ENCODE assay signal across 8 cellular contexts in the genomic region with DNA sequence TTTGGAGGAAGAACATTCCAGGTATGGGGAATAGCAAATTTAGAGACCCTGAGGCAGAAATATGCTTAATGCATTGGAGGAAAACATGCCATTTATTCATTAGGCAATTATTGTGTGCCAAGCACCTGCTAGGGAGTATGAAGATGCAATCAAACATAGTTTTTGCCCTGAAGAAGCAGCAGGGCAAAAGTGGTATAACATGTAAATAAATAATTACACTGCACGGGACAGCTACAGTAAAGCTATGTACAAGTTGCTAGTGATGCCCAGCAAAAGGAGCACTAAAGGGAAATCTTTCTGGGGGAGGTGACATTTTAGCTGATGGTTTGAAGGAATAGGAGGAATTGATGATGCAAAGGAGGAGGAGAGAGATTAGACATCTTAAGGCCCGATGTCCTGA. TPM values are rescaled to one million over a fixed set of nuclear protein-coding genes. Genes with fewer than 3 reads are reported as not detected.
A peak's percentile ranks its signal among the peaks of the same experiment; 100 is the strongest.
DNase-seq lines count a peak whose midpoint lies in the region; ATAC-seq and TF ChIP-seq lines count a peak whose summit lies in the region.

No MANE protein-coding gene starts in this region.

- no peak for ATAC-seq in activated T-cell treated with anti-CD3 and anti-CD28 coated beads, Interleukin-2, amount 50 U/mL, for 72 hours (replicated peaks in 1 of 2)
- no peak for ATAC-seq in HG02852 (IDR thresholded peaks at IDR 0.05; ENCODE audit: unreplicated experiment)

- WGBS in transverse colon (ENCODE audit: low coverage in 1 of 2), 2 donors, result 10 to 30% methylated on average over 2 of the region's 2 CpGs

- in situ Hi-C loops in transverse colon (cut with MboI; ENCODE audit: low pct_ligation_motif_present in 1 of 4, low pct_unique_long_range_greater_than_20kb in 1 of 4, low sequenced_read_pairs in 3 of 4), result no loop called here

- H3K27me3 ChIP-seq in layer of hippocampus (ENCODE audit: control insufficient read depth, insufficient read depth, low read length), result no peaks in the 10 kb centered on the region
- H3K27me3 ChIP-seq in transverse colon, result no peaks in the 10 kb centered on the region

- TF ChIP-seq CTCF in transverse colon (IDR thresholded peaks at IDR 0.05), result no peak

- no peak for DNase-seq in activated T-cell treated with anti-CD3 and anti-CD28 coated beads, Interleukin-2, amount 50 U/mL, for 72 hours
- DNase-seq in activated T-cell treated with anti-CD3 and anti-CD28 coated beads for 4 hours (no peak), transverse colon (no peak), cerebellar cortex (ENCODE audit: low spot score) (no peak), anterior cingulate cortex (lab: John Stamatoyannopoulos, UW) (no peak)
- DNase-seq in activated T-helper 2 cell treated with anti-CD3 and anti-CD28 coated beads, Interferon-gamma antibody, Interleukin-2, Interleukin-4, amounts not matched to agents 10 μg/mL and 5 μg/mL and 100 μg/mL, durations not matched to agents 14 hours and 24 hours and 36 hours (ENCODE audit: low spot score), result no peak

- H3K36me3 ChIP-seq in transverse colon, result no peaks in the 10 kb centered on the region

- peak overlapping the region; percentile 95 for H3K27ac Mint-ChIP-seq in activated T-cell treated with anti-CD3 and anti-CD28 coated beads, Interleukin-2, amount 50 U/mL, for 72 hours
- H3K27ac Mint-ChIP-seq in activated T-helper 2 cell treated with anti-CD3 and anti-CD28 coated beads, Interferon-gamma antibody, Interleukin-2, Interleukin-4, amounts not matched to agents 10 μg/mL and 5 μg/mL and 100 μg/mL, durations not matched to agents 14 hours and 24 hours and 36 hours, result peak overlapping the region; percentile 89

- H3K27ac ChIP-seq in layer of hippocampus (ENCODE audit: low read depth, low read length), result peak overlapping the region; percentile 12
- H3K27ac ChIP-seq in transverse colon, result peak overlapping the region; percentile 81 to 87 (median 84)

- no peaks in the 10 kb centered on the region for H3K9me3 Mint-ChIP-seq in activated T-cell treated with anti-CD3 and anti-CD28 coated beads, Interleukin-2, amount 50 U/mL, for 72 hours
- no peaks in the 10 kb centered on the region for H3K9me3 Mint-ChIP-seq in activated T-helper 2 cell treated with anti-CD3 and anti-CD28 coated beads, Interferon-gamma antibody, Interleukin-2, Interleukin-4, amounts not matched to agents 10 μg/mL and 5 μg/mL and 100 μg/mL, durations not matched to agents 14 hours and 24 hours and 36 hours

- H3K27me3 Mint-ChIP-seq in activated T-cell treated with anti-CD3 and anti-CD28 coated beads, Interleukin-2, amount 50 U/mL, for 72 hours (ENCODE audit: low read depth), result no peaks in the 10 kb centered on the region
- H3K27me3 Mint-ChIP-seq in activated T-helper 2 cell treated with anti-CD3 and anti-CD28 coated beads, Interferon-gamma antibody, Interleukin-2, Interleukin-4, amounts not matched to agents 10 μg/mL and 5 μg/mL and 100 μg/mL, durations not matched to agents 14 hours and 24 hours and 36 hours (ENCODE audit: low read depth), result no peaks in the 10 kb centered on the region

- H3K36me3 Mint-ChIP-seq in activated T-cell treated with anti-CD3 and anti-CD28 coated beads, Interleukin-2, amount 50 U/mL, for 72 hours (ENCODE audit: insufficient read depth in 2 of 2), result peaks cover 0 to 2% of the 10 kb centered on the region in 2 donors
- H3K36me3 Mint-ChIP-seq in activated T-helper 2 cell treated with anti-CD3 and anti-CD28 coated beads, Interferon-gamma antibody, Interleukin-2, Interleukin-4, amounts not matched to agents 10 μg/mL and 5 μg/mL and 100 μg/mL, durations not matched to agents 14 hours and 24 hours and 36 hours (ENCODE audit: low read depth), result peaks cover 3% of the 10 kb centered on the region

- no peak for TF ChIP-seq POLR2A in transverse colon (IDR thresholded peaks at IDR 0.05)

- intact Hi-C loops in activated T-helper 2 cell treated with anti-CD3 and anti-CD28 coated beads, Interferon-gamma antibody, Interleukin-2, Interleukin-4, amounts not matched to agents 10 μg/mL and 5 μg/mL and 100 μg/mL, durations not matched to agents 14 hours and 24 hours and 36 hours (cut with micrococcal nuclease), result no loop called here
- intact Hi-C loops in transverse colon (cut with DNase I; ENCODE audit: low total_unique reads), result no loop called here

- no peak for TF ChIP-seq EP300 in transverse colon (IDR thresholded peaks at IDR 0.05; ENCODE audit: low read depth)

- peak overlapping the region in 3 of 4 donors; percentile 65 to 77 (median 74) for H3K4me3 ChIP-seq in transverse colon

- peaks cover 49% of the 10 kb centered on the region for H3K4me1 Mint-ChIP-seq in activated T-cell treated with anti-CD3 and anti-CD28 coated beads, Interleukin-2, amount 50 U/mL, for 72 hours (ENCODE audit: low read depth)
- peaks cover 38% of the 10 kb centered on the region for H3K4me1 Mint-ChIP-seq in activated T-helper 2 cell treated with anti-CD3 and anti-CD28 coated beads, Interferon-gamma antibody, Interleukin-2, Interleukin-4, amounts not matched to agents 10 μg/mL and 5 μg/mL and 100 μg/mL, durations not matched to agents 14 hours and 24 hours and 36 hours (ENCODE audit: low read depth)

- peak overlapping the region; percentile 96 to 100 for H3K4me3 Mint-ChIP-seq in activated T-cell treated with anti-CD3 and anti-CD28 coated beads, Interleukin-2, amount 50 U/mL, for 72 hours
- peak overlapping the region; percentile 95 for H3K4me3 Mint-ChIP-seq in activated T-helper 2 cell treated with anti-CD3 and anti-CD28 coated beads, Interferon-gamma antibody, Interleukin-2, Interleukin-4, amounts not matched to agents 10 μg/mL and 5 μg/mL and 100 μg/mL, durations not matched to agents 14 hours and 24 hours and 36 hours (ENCODE audit: low read depth)

- H3K4me1 ChIP-seq in transverse colon, result peaks cover 7 to 22% (median 13%) of the 10 kb centered on the region in 4 donors

- no peaks in the 10 kb centered on the region for H3K9me3 ChIP-seq in transverse colon

RNA-seq across cellular contexts. Expression of a gene that starts 0.6 kb away (rescaled TPM):
- 10 to 100 TPM; 68.6 to 77.2 TPM for total RNA-seq in activated T-cell treated with anti-CD3 and anti-CD28 coated beads, Interleukin-2, amount 50 U/mL, for 72 hours
- total RNA-seq in activated T-helper 2 cell treated with anti-CD3 and anti-CD28 coated beads, Interferon-gamma antibody, Interleukin-2, Interleukin-4, amounts not matched to agents 10 μg/mL and 5 μg/mL and 100 μg/mL, durations not matched to agents 14 hours and 24 hours and 36 hours, result 36.0 and 42.7 TPM in 2 replicates
- 10 to 100 TPM; 10.9 to 22.4 (median 17.9) TPM for total RNA-seq in transverse colon

RNA-seq across cellular contexts. Expression of a gene that starts 21.4 kb away (rescaled TPM):
- 1 to 10 TPM; 1.6 to 2.6 TPM for total RNA-seq in activated T-cell treated with anti-CD3 and anti-CD28 coated beads, Interleukin-2, amount 50 U/mL, for 72 hours
- 2.1 and 2.5 TPM in 2 replicates for total RNA-seq in activated T-helper 2 cell treated with anti-CD3 and anti-CD28 coated beads, Interferon-gamma antibody, Interleukin-2, Interleukin-4, amounts not matched to agents 10 μg/mL and 5 μg/mL and 100 μg/mL, durations not matched to agents 14 hours and 24 hours and 36 hours
- 1 to 10 TPM in 1 of 4 donors, under 1 TPM in 1, not detected in 2; 0.95 to 1.1 TPM for total RNA-seq in transverse colon

RNA-seq across cellular contexts. Expression of a gene that starts 33.4 kb away (rescaled TPM):
- total RNA-seq in activated T-cell treated with anti-CD3 and anti-CD28 coated beads, Interleukin-2, amount 50 U/mL, for 72 hours, result under 1 TPM; 0.32 to 0.43 TPM
- 0.11 and 0.21 TPM in 2 replicates for total RNA-seq in activated T-helper 2 cell treated with anti-CD3 and anti-CD28 coated beads, Interferon-gamma antibody, Interleukin-2, Interleukin-4, amounts not matched to agents 10 μg/mL and 5 μg/mL and 100 μg/mL, durations not matched to agents 14 hours and 24 hours and 36 hours
- under 1 TPM in 2 of 4 donors, not detected in 2; 0.60 to 0.96 TPM for total RNA-seq in transverse colon

RNA-seq across cellular contexts. Expression of a gene that starts 40.0 kb away (rescaled TPM):
- total RNA-seq in activated T-cell treated with anti-CD3 and anti-CD28 coated beads, Interleukin-2, amount 50 U/mL, for 72 hours, result 10 to 100 TPM; 63.9 to 64.4 TPM
- 51.7 and 59.0 TPM in 2 replicates for total RNA-seq in activated T-helper 2 cell treated with anti-CD3 and anti-CD28 coated beads, Interferon-gamma antibody, Interleukin-2, Interleukin-4, amounts not matched to agents 10 μg/mL and 5 μg/mL and 100 μg/mL, durations not matched to agents 14 hours and 24 hours and 36 hours
- 100 to 1,000 TPM in 3 of 4 donors, 10 to 100 TPM in 1; 83.4 to 146 (median 103) TPM for total RNA-seq in transverse colon

RNA-seq across cellular contexts. Expression of a gene that starts 40.1 kb away (rescaled TPM):
- 10 to 100 TPM; 39.1 to 42.4 TPM for total RNA-seq in activated T-cell treated with anti-CD3 and anti-CD28 coated beads, Interleukin-2, amount 50 U/mL, for 72 hours
- 60.8 and 63.8 TPM in 2 replicates for total RNA-seq in activated T-helper 2 cell treated with anti-CD3 and anti-CD28 coated beads, Interferon-gamma antibody, Interleukin-2, Interleukin-4, amounts not matched to agents 10 μg/mL and 5 μg/mL and 100 μg/mL, durations not matched to agents 14 hours and 24 hours and 36 hours
- 10 to 100 TPM in 3 of 4 donors, 1 to 10 TPM in 1; 7.4 to 24.7 (median 15.5) TPM for total RNA-seq in transverse colon
